In genomic region chr16:15621456-15621855, GRCh38 we compare ENCODE assay signal across 16 cellular contexts.
"Had no signal": no experiment of that assay in that cellular context is flagged by ENCODE, and none has a peak within 500 bp of the region (broad histone marks: within the 10 kb centered on the region; RNA-seq: fewer than 3 reads in every experiment).

No MANE protein-coding gene starts in this region.

- H3K79me2 ChIP-seq: parathyroid adenoma had no signal

- H3K27ac ChIP-seq: ascending aorta, breast epithelium, parathyroid adenoma, tibial nerve had no signal

- H3K27me3 ChIP-seq: ascending aorta, breast epithelium, tibial nerve had no signal

- H3K27ac Mint-ChIP-seq: activated CD4-positive, alpha-beta T cell treated with anti-CD3 and anti-CD28 coated beads, Interleukin-2, amount 10 ng/mL, durations not matched to agents 24 days and 14 days; activated CD8-positive, alpha-beta T cell treated with anti-CD3 and anti-CD28 coated beads for 36 hours; natural killer cell had no signal

- H3K4me3 Mint-ChIP-seq: activated CD4-positive, alpha-beta T cell treated with anti-CD3 and anti-CD28 coated beads, Interleukin-2, amount 10 ng/mL, durations not matched to agents 24 days and 14 days; activated CD8-positive, alpha-beta T cell treated with anti-CD3 and anti-CD28 coated beads for 36 hours; activated T-cell treated with anti-CD3 and anti-CD28 coated beads, Interleukin-2, amount 50 U/mL, for 4 hours; natural killer cell had no signal

- H3K4me1 ChIP-seq: breast epithelium, parathyroid adenoma, tibial nerve had no signal

- DNase-seq: activated CD4-positive, alpha-beta T cell treated with anti-CD3 and anti-CD28 coated beads, Interleukin-2, amount 10 ng/mL, durations not matched to agents 24 days and 14 days; activated CD4-positive, CD25-positive, alpha-beta regulatory T cell; activated CD8-positive, alpha-beta T cell treated with anti-CD3 and anti-CD28 coated beads for 36 hours; activated gamma-delta T cell treated with Interleukin-2 at 50 U/mL for 16 hours; activated T-cell treated with anti-CD3 and anti-CD28 coated beads, Interleukin-2, amount 50 U/mL, for 4 hours; cerebellar nuclear complex; cortex of kidney; erythroblast; foreskin melanocyte; natural killer cell; stimulated activated naive CD8-positive, alpha-beta T cell treated with anti-CD3 and anti-CD28 coated beads, Interleukin-15, Interleukin-2, amounts not matched to agents 100 U/mL and 50 U/mL, for 24 hours; substantia nigra had no signal

- H3K4me3 ChIP-seq: ascending aorta, breast epithelium, tibial nerve had no signal

- H2AFZ ChIP-seq: parathyroid adenoma had no signal

- H3K9me3 Mint-ChIP-seq: activated CD4-positive, alpha-beta T cell treated with anti-CD3 and anti-CD28 coated beads, Interleukin-2, amount 10 ng/mL, durations not matched to agents 24 days and 14 days; activated CD8-positive, alpha-beta T cell treated with anti-CD3 and anti-CD28 coated beads for 36 hours; activated T-cell treated with anti-CD3 and anti-CD28 coated beads, Interleukin-2, amount 50 U/mL, for 4 hours; natural killer cell had no signal

- H3K9ac ChIP-seq: parathyroid adenoma had no signal

- ATAC-seq: activated CD8-positive, alpha-beta T cell treated with anti-CD3 and anti-CD28 coated beads for 36 hours; activated T-cell treated with anti-CD3 and anti-CD28 coated beads, Interleukin-2, amount 50 U/mL, for 4 hours; natural killer cell; stimulated activated naive CD8-positive, alpha-beta T cell treated with anti-CD3 and anti-CD28 coated beads, Interleukin-15, Interleukin-2, amounts not matched to agents 100 U/mL and 50 U/mL, for 24 hours had no signal

- H3K27me3 Mint-ChIP-seq: activated CD4-positive, alpha-beta T cell treated with anti-CD3 and anti-CD28 coated beads, Interleukin-2, amount 10 ng/mL, durations not matched to agents 24 days and 14 days; activated CD8-positive, alpha-beta T cell treated with anti-CD3 and anti-CD28 coated beads for 36 hours had no signal

- H3K9me3 ChIP-seq: ascending aorta, breast epithelium, tibial nerve had no signal
